8 cellular contexts compared by ENCODE assay signal in the genomic region with DNA sequence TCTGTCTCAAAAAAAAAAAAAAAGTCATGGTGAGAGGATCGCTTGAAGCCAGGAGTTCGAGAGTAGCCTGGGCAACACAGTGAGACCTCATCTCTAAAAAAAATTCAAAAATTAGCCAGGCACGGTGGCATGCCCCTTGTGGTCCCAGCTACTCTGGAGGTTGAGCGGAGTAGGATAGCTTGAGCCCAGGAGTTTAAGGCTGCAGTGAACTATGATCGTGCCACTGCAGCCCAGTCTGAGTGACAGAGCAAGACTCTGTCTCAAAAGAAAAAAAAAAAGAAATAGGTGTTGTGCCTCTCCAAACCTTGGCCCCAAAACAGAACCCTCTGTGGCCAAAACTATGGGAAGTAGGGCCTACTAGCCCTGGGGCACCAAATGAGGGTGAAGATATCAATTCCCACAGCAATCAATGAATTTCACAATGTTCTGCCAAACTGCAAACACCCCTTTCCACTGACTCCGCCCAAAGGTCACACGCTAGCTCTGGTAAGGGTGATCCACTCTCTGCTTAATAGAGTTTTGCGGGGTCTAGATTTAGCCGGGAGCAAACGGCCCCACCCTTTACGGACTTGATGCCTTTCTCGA. TPM values are rescaled to one million over a fixed set of nuclear protein-coding genes. Genes with fewer than 3 reads are reported as not detected.
DNase-seq lines count a peak whose midpoint lies in the region; ATAC-seq and TF ChIP-seq lines count a peak whose summit lies in the region.

No MANE protein-coding gene starts in this region.

- no peaks in the 10 kb centered on the region for H3K36me3 Mint-ChIP-seq in dendritic cell treated with granulocyte-macrophage colony-stimulating factor and Interleukin-4, amounts not matched to agents 40 ng/mL and 50 ng/mL, for 4 days (ENCODE audit: low read depth)
- H3K36me3 Mint-ChIP-seq in natural killer cell = no peaks in the 10 kb centered on the region

- peak overlapping the region; percentile 34 for H3K4me3 ChIP-seq in BJ (ENCODE audit: low read depth, low read length)
- peak overlapping the region; percentile 83 for H3K4me3 ChIP-seq in Loucy (ENCODE audit: low read length, poor library complexity, severe bottlenecking)

- peak overlapping the region; percentile 64 for H3K9ac ChIP-seq in Loucy (ENCODE audit: low read depth, low read length, poor library complexity, severe bottlenecking)

- CTCF ChIA-PET in BJ (lab: Yijun Ruan, JAX) = interaction anchor here (0.8 to 1.1 kb wide), 2 partner anchors 9 to 32 kb away, joined by 3 read pairs; no protein-coding TSS in a partner anchor

- H3K4me1 Mint-ChIP-seq in dendritic cell treated with granulocyte-macrophage colony-stimulating factor and Interleukin-4, amounts not matched to agents 40 ng/mL and 50 ng/mL, for 4 days (ENCODE audit: low read depth) = peaks cover 55% of the 10 kb centered on the region
- H3K4me1 Mint-ChIP-seq in natural killer cell = peaks cover 5 to 16% of the 10 kb centered on the region in 2 donors

- peak in 2 of 3 donors; percentile 0 to 1 for ATAC-seq in natural killer cell

- H3K9me3 ChIP-seq in Loucy (ENCODE audit: insufficient read depth, low read depth, low read length) = no peaks in the 10 kb centered on the region

- H3K4me1 ChIP-seq in Loucy (ENCODE audit: insufficient read depth, low read length, poor library complexity, severe bottlenecking) = peaks cover 16% of the 10 kb centered on the region

- DNase-seq in BJ (ENCODE audit: low read depth) = no peak
- DNase-seq in natural killer cell = no peak
- DNase-seq in HT-29 (ENCODE audit: low spot score) = no peak
- no peak for DNase-seq in stimulated activated CD4-positive, alpha-beta T cell treated with anti-CD3 and anti-CD28 coated beads, Interleukin-4, amount 100 ng/mL, for 1 hour
- no peak for DNase-seq in NCI-H2107 (lab: John Stamatoyannopoulos, UW)
- DNase-seq in GM19240 (ENCODE audit: insufficient read length, low spot score) = no peak

- H3K79me2 ChIP-seq in Loucy (ENCODE audit: insufficient read depth, low read length) = no peaks in the 10 kb centered on the region

- intact Hi-C loops in dendritic cell treated with granulocyte-macrophage colony-stimulating factor and Interleukin-4, amounts not matched to agents 40 ng/mL and 50 ng/mL, for 4 days (cut with micrococcal nuclease) = loop anchor here (1.0 kb wide), 1 partner anchor 33 kb away; no protein-coding TSS in a partner anchor
- intact Hi-C loops in natural killer cell (cut with micrococcal nuclease) = no loop called here

- TF ChIP-seq CTCF in BJ (IDR thresholded peaks at IDR 0.05; ENCODE audit: insufficient read depth, low read depth, low read length) = no peak
- TF ChIP-seq CTCF in Loucy (conservative IDR thresholded peaks at IDR 0.05; ENCODE audit: low read length) = no peak
- TF ChIP-seq CTCF in natural killer cell (IDR thresholded peaks at IDR 0.05) = no peak

- peak overlapping the region; percentile 83 for H3K4me2 ChIP-seq in Loucy (ENCODE audit: low read depth, low read length, poor library complexity, severe bottlenecking)

- no peaks in the 10 kb centered on the region for H3K9me2 ChIP-seq in Loucy (replicated peaks; ENCODE audit: low read depth, low read length)

- peak overlapping the region; percentile 96 for H2AFZ ChIP-seq in Loucy (ENCODE audit: low read length)

- H3K27me3 Mint-ChIP-seq in dendritic cell treated with granulocyte-macrophage colony-stimulating factor and Interleukin-4, amounts not matched to agents 40 ng/mL and 50 ng/mL, for 4 days = no peaks in the 10 kb centered on the region
- H3K27me3 Mint-ChIP-seq in natural killer cell (ENCODE audit: low read depth in 2 of 2) = no peaks in the 10 kb centered on the region

- no peaks in the 10 kb centered on the region for H4K20me1 ChIP-seq in Loucy (ENCODE audit: insufficient read depth, low read length, poor library complexity, severe bottlenecking)

- no peaks in the 10 kb centered on the region for H3K27me3 ChIP-seq in BJ (ENCODE audit: control insufficient read depth, insufficient read depth, low read length)
- no peaks in the 10 kb centered on the region for H3K27me3 ChIP-seq in Loucy (ENCODE audit: insufficient read depth, low read length, poor library complexity, severe bottlenecking)

- POLR2A ChIA-PET in BJ (lab: Charles Lee) = no interaction called here

- H3K36me3 ChIP-seq in BJ (ENCODE audit: control insufficient read depth, insufficient read depth, low read length) = no peaks in the 10 kb centered on the region
- no peaks in the 10 kb centered on the region for H3K36me3 ChIP-seq in Loucy (ENCODE audit: insufficient read depth, low read length)

- H3K9me3 Mint-ChIP-seq in dendritic cell treated with granulocyte-macrophage colony-stimulating factor and Interleukin-4, amounts not matched to agents 40 ng/mL and 50 ng/mL, for 4 days = no peaks in the 10 kb centered on the region
- H3K9me3 Mint-ChIP-seq in natural killer cell = no peaks in the 10 kb centered on the region

- H3F3A ChIP-seq in Loucy (ENCODE audit: low read depth) = no peaks in the 10 kb centered on the region

- H3K4me3 Mint-ChIP-seq in dendritic cell treated with granulocyte-macrophage colony-stimulating factor and Interleukin-4, amounts not matched to agents 40 ng/mL and 50 ng/mL, for 4 days = peak overlapping the region; percentile 80
- H3K4me3 Mint-ChIP-seq in natural killer cell = peak overlapping the region; percentile 85

- peak overlapping the region; percentile 90 for H3K27ac Mint-ChIP-seq in dendritic cell treated with granulocyte-macrophage colony-stimulating factor and Interleukin-4, amounts not matched to agents 40 ng/mL and 50 ng/mL, for 4 days
- H3K27ac Mint-ChIP-seq in natural killer cell = peak overlapping the region; percentile 50 to 81

RNA-seq across cellular contexts. Expression of gene SSC4D, which starts 16.9 kb away (rescaled TPM):
- 0.71 and 0.92 TPM in 2 replicates for polyA plus RNA-seq in BJ (2011; rRNA removed)
- 0.24 and 0.46 TPM in 2 replicates for polyA minus RNA-seq in BJ (2011; rRNA and poly(A)+ RNA removed)
- under 1 TPM in 1 of 3 donors, not detected in 2; 0.40 TPM for total RNA-seq in natural killer cell
- 2.2 and 2.9 TPM in 2 replicates for total RNA-seq in HT-29 (2014; rRNA removed; shearing (Covaris generic))

RNA-seq across cellular contexts. Expression of gene ZP3, which starts 32.1 kb away (rescaled TPM):
- 1.6 and 2.5 TPM in 2 replicates for polyA plus RNA-seq in BJ (2011; rRNA removed)
- polyA minus RNA-seq in BJ (2011; rRNA and poly(A)+ RNA removed) = 6.8 and 7.1 TPM in 2 replicates
- 10 to 100 TPM in 1 of 3 donors, 1 to 10 TPM in 2; 1.9 to 12.9 (median 6.1) TPM for total RNA-seq in natural killer cell
- 12.7 and 16.4 TPM in 2 replicates for total RNA-seq in HT-29 (2014; rRNA removed; shearing (Covaris generic))

RNA-seq across cellular contexts. Expression of gene YWHAG, which starts 33.8 kb away (rescaled TPM):
- 48.8 and 62.2 TPM in 2 replicates for polyA plus RNA-seq in BJ (2011; rRNA removed)
- 61.2 and 72.1 TPM in 2 replicates for polyA minus RNA-seq in BJ (2011; rRNA and poly(A)+ RNA removed)
- total RNA-seq in natural killer cell = 10 to 100 TPM; 21.4 to 28.9 (median 27.4) TPM
- total RNA-seq in HT-29 (2014; rRNA removed; shearing (Covaris generic)) = 83.2 and 84.6 TPM in 2 replicates
